ENCODE assay signal across 11 cellular contexts in genomic region chrX:95318882-95319281, GRCh38.
DNase-seq lines count a peak whose midpoint lies in the region; ATAC-seq, FAIRE-seq and TF ChIP-seq lines count a peak whose summit lies in the region.
"Had no signal": no experiment of that assay in that cellular context is flagged by ENCODE, and none has a peak within 500 bp of the region (broad histone marks: within the 10 kb centered on the region; RNA-seq: fewer than 3 reads in every experiment).

No MANE protein-coding gene starts in this region.

- no peaks in the 10 kb centered on the region for H3K27me3 ChIP-seq in BE2C
- H3K27me3 ChIP-seq in MG63: no peaks in the 10 kb centered on the region

- H3K9me3 ChIP-seq in BE2C (no peaks in the 10 kb centered on the region), MG63 (no peaks in the 10 kb centered on the region)
- H3K9me3 ChIP-seq: pancreas had no signal

- H3K27ac Mint-ChIP-seq in naive thymus-derived CD8-positive, alpha-beta T cell: no peak overlapping the region
- H3K27ac Mint-ChIP-seq: IgD-negative memory B cell had no signal

- POLR2A ChIA-PET in naive thymus-derived CD8-positive, alpha-beta T cell (lab: Charles Lee): no interaction called here

- H3K4me3 Mint-ChIP-seq in naive thymus-derived CD8-positive, alpha-beta T cell: no peak overlapping the region
- H3K4me3 Mint-ChIP-seq: IgD-negative memory B cell had no signal

- H3K36me3 Mint-ChIP-seq in naive thymus-derived CD8-positive, alpha-beta T cell: no peaks in the 10 kb centered on the region
- H3K36me3 Mint-ChIP-seq: IgD-negative memory B cell had no signal

- H3K4me3 ChIP-seq in BE2C (ENCODE audit: low read depth, low read length) (no peak overlapping the region), fibroblast of the aortic adventitia (ENCODE audit: low read depth, low read length) (no peak overlapping the region), MG63 (no peak overlapping the region)
- H3K4me3 ChIP-seq: pancreas had no signal

- H3K9me3 Mint-ChIP-seq in naive thymus-derived CD8-positive, alpha-beta T cell: peaks cover 0 to 18% (median 0%) of the 10 kb centered on the region in 9 donors

- H3K4me1 Mint-ChIP-seq in naive thymus-derived CD8-positive, alpha-beta T cell: no peaks in the 10 kb centered on the region
- H3K4me1 Mint-ChIP-seq: IgD-negative memory B cell had no signal

- H3K27me3 Mint-ChIP-seq in naive thymus-derived CD8-positive, alpha-beta T cell: no peaks in the 10 kb centered on the region
- H3K27me3 Mint-ChIP-seq: IgD-negative memory B cell had no signal

- peak; percentile 56 for ATAC-seq in GM18909 (IDR thresholded peaks at IDR 0.05; ENCODE audit: poor library complexity, unreplicated experiment)
- ATAC-seq in naive thymus-derived CD8-positive, alpha-beta T cell: no peak

- TF ChIP-seq CTCF in BE2C (IDR thresholded peaks at IDR 0.05; ENCODE audit: low read depth, low read length) (peak; percentile 18; the same call in 1 of the 2 replicates), fibroblast of the aortic adventitia (IDR thresholded peaks at IDR 0.05; ENCODE audit: insufficient read depth, low read length) (peak; percentile 28)

- FAIRE-seq in GM19239 (lab: Jason Lieb, UNC): no peak

- H3K36me3 ChIP-seq in BE2C (no peaks in the 10 kb centered on the region), MG63 (no peaks in the 10 kb centered on the region)
- H3K36me3 ChIP-seq: pancreas had no signal

- DNase-seq in BE2C (no peak), NCI-H69 (lab: John Stamatoyannopoulos, UW) (peak; percentile 23), fibroblast of the aortic adventitia (ENCODE audit: low read depth) (no peak), MG63 (no peak), GM19239 (ENCODE audit: insufficient read length, low spot score) (no peak)
- DNase-seq in activated T-cell treated with anti-CD3 and anti-CD28 coated beads, Interleukin-2, amount 50 U/mL, for 1 hour: no peak
- DNase-seq in naive thymus-derived CD8-positive, alpha-beta T cell: no peak
- DNase-seq: DND-41, pancreas had no signal

- H3K4me1 ChIP-seq in BE2C: no peaks in the 10 kb centered on the region
- H3K4me1 ChIP-seq: pancreas had no signal
